29 cellular contexts compared by ENCODE assay signal in the genomic region with DNA sequence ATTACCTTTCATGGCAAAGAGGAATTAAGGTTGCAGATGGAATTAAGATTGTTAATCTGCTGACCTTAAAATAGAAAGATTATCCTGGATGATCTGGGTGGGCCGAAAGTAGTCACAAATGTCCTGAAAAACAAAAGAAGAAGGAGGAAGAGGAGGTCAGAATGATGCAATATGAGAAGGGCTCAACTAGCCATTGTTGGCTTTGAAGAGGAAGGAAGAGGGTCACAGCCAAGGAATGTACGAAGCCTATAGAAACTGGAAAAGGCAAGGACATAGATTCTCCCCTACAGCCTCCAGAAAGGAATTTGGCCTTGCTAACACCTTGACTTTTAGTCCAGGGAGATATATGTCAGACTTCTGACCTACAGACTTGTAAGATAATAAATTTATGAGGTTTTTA. TPM values are rescaled to one million over a fixed set of nuclear protein-coding genes. Genes with fewer than 3 reads are reported as not detected.
DNase-seq lines count a peak whose midpoint lies in the region; ATAC-seq, FAIRE-seq and TF ChIP-seq lines count a peak whose summit lies in the region.
"Had no signal": no experiment of that assay in that cellular context is flagged by ENCODE, and none has a peak within 500 bp of the region (broad histone marks: within the 10 kb centered on the region; RNA-seq: fewer than 3 reads in every experiment).

No MANE protein-coding gene starts in this region.

- H3K4ac ChIP-seq in H1 (replicated peaks; ENCODE audit: insufficient read length, low read depth, low read length), result no peak overlapping the region

- H4K20me1 ChIP-seq in H1 (replicated peaks in 1 of 2; ENCODE audit: control insufficient read depth in 1 of 2, insufficient read depth in 2 of 2, low read length in 2 of 2), result no peaks in the 10 kb centered on the region
- H4K20me1 ChIP-seq in HepG2 (ENCODE audit: insufficient read depth, low read length), result no peaks in the 10 kb centered on the region

- 83% methylated on average over 2 of the region's 2 CpGs; no CpG with 5 or more reads in 1 of the 2 experiments for WGBS in H1 (ENCODE audit: extremely low coverage in 1 of 2, insufficient coverage in 1 of 2, insufficient read length in 1 of 2, insufficient replicate concordance in 2 of 2, low coverage in 1 of 2, low lambda C conversion rate in 2 of 2, missing lambda C conversion rate in 1 of 2), 2 experiments
- WGBS in HepG2 (ENCODE audit: low lambda C conversion rate), result 2% methylated on average over 2 of the region's 2 CpGs

- in situ Hi-C loops in HepG2 (cut with HindIII; ENCODE audit: extremely low pct_ligation_motif_present, low pct_unique_long_range_greater_than_20kb), result no loop called here
- in situ Hi-C loops in ACHN (cut with HindIII; ENCODE audit: low pct_ligation_motif_present, low pct_unique_long_range_greater_than_20kb, low sequenced_read_pairs), result no loop called here

- H3K79me2 ChIP-seq in H1 (ENCODE audit: control insufficient read depth in 1 of 2, insufficient read depth in 2 of 2, low read length in 2 of 2), result no peaks in the 10 kb centered on the region
- no peaks in the 10 kb centered on the region for H3K79me2 ChIP-seq in HepG2 (ENCODE audit: insufficient read depth, low read length)

- FAIRE-seq in H1 (lab: Jason Lieb, UNC) (no peak), HepG2 (lab: Jason Lieb, UNC) (no peak)
- FAIRE-seq: GM18507 had no signal

- H3K27me3 ChIP-seq in H1 (replicated peaks in 1 of 4; ENCODE audit: control insufficient read depth in 3 of 4, extremely low read depth in 1 of 4, insufficient read depth in 3 of 4, low read length in 3 of 4) (no peaks in the 10 kb centered on the region), HepG2 (ENCODE audit: control insufficient read depth in 1 of 2, insufficient read depth in 2 of 2, low read length in 2 of 2) (no peaks in the 10 kb centered on the region; a peak in 1 of 5 replicates)
- H3K27me3 ChIP-seq: BE2C, Peyer's patch had no signal

- DNase-seq in SIG-M5 treated with dmso at 0.1 percent for 504 hours (lab: John Stamatoyannopoulos, UW; ENCODE audit: unreplicated experiment) (peak; percentile 16), SIG-M5 (lab: John Stamatoyannopoulos, UW) (no peak), SKM-1 (lab: John Stamatoyannopoulos, UW; ENCODE audit: unreplicated experiment) (peak; percentile 75), H1 (ENCODE audit: low read depth in 1 of 2, low spot score in 2 of 2) (no peak), pulmonary artery endothelial cell (ENCODE audit: low read depth, low spot score) (peak; percentile 49), NCI-H1436 treated with DMSO at 0.1 percent for 48 hours (lab: John Stamatoyannopoulos, UW) (no peak), HepG2 (ENCODE audit: low spot score) (no peak), ACHN (no peak)
- DNase-seq: BE2C, Calu3, DMS153, GM23248, H9, HFFc6, KBM-7, NCI-H1092, NCI-H1417 treated with DMSO at 0.1 percent for 48 hours, NCI-H187, NCI-H524, NCI-H774, OCI-M1, Peyer's patch, SHP77 treated with DMSO at 0.1 percent for 48 hours, T-cell had no signal

- no peaks in the 10 kb centered on the region for H3K79me1 ChIP-seq in H1 (ENCODE audit: low read depth, low read length)

- H2BK5ac ChIP-seq in H1 (ENCODE audit: low read depth, low read length), result no peak overlapping the region

- no peak overlapping the region for H4K91ac ChIP-seq in H1 (replicated peaks; ENCODE audit: insufficient read length, low read length)

- no peak for TF ChIP-seq EP300 in H1 (IDR thresholded peaks at IDR 0.05; ENCODE audit: borderline replicate concordance in 1 of 2, low read depth in 2 of 2, low read length in 2 of 2)
- TF ChIP-seq EP300 in HepG2 (IDR thresholded peaks at IDR 0.05; ENCODE audit: low read depth in 2 of 2, low read length in 2 of 2), result no peak
- TF ChIP-seq EP300 in HepG2 (CRISPR knock-in tag; IDR thresholded peaks at IDR 0.05; ENCODE audit: borderline replicate concordance), result no peak

- no peak overlapping the region; the same call in 1 of the 2 replicates for H2AFZ ChIP-seq in H1 (ENCODE audit: low read length)
- H2AFZ ChIP-seq in HepG2 (ENCODE audit: low read length), result no peak overlapping the region
- H2AFZ ChIP-seq: GM23248 had no signal

- no peak overlapping the region for H3K27ac ChIP-seq in H1 (ENCODE audit: low read depth, low read length)
- no peak overlapping the region for H3K27ac ChIP-seq in HepG2 (ENCODE audit: extremely low read length, insufficient read depth, low read length)
- H3K27ac ChIP-seq: 22Rv1, GM23248, Peyer's patch had no signal

- no peak overlapping the region for H3K56ac ChIP-seq in H1 (replicated peaks; ENCODE audit: insufficient read length, low read depth, low read length)

- no peak overlapping the region for H4K8ac ChIP-seq in H1 (ENCODE audit: extremely low read depth, insufficient read depth, low read length)

- no peak for TF ChIP-seq RAD21 in H1 (IDR thresholded peaks at IDR 0.05 in 1 of 2, conservative IDR thresholded peaks at IDR 0.05 in 1 of 2; ENCODE audit: low read depth in 2 of 2, low read length in 2 of 2)
- no peak for TF ChIP-seq RAD21 in HepG2 (CRISPR knock-in tag; IDR thresholded peaks at IDR 0.05)

- H3K23ac ChIP-seq in H1 (ENCODE audit: insufficient read length), result no peak overlapping the region

- intact Hi-C loops in HepG2 (cut with micrococcal nuclease; ENCODE audit: unreplicated experiment), result no loop called here

- no peaks in the 10 kb centered on the region for H3K9me3 ChIP-seq in H1 (ENCODE audit: insufficient read depth in 2 of 2, low read depth in 1 of 2, low read length in 1 of 2)
- H3K9me3 ChIP-seq in HepG2 (ENCODE audit: low read length), result no peaks in the 10 kb centered on the region
- H3K9me3 ChIP-seq: BE2C, Peyer's patch had no signal

- H2AK5ac ChIP-seq in H1 (ENCODE audit: low read depth, low read length), result no peak overlapping the region

- H2BK12ac ChIP-seq in H1 (ENCODE audit: low read depth, low read length), result no peak overlapping the region

- no peak overlapping the region for H3K18ac ChIP-seq in H1 (ENCODE audit: extremely low read depth, low read length)

- no peak overlapping the region for H2BK15ac ChIP-seq in H1 (ENCODE audit: low read length)

- no peaks in the 10 kb centered on the region; the same call in 1 of the 2 replicates for H3K23me2 ChIP-seq in H1 (ENCODE audit: low read depth, low read length)

- no peak overlapping the region for H3K14ac ChIP-seq in H1 (ENCODE audit: insufficient read length)

- no peak overlapping the region for H2BK120ac ChIP-seq in H1 (replicated peaks; ENCODE audit: low read depth, low read length)

- BruUV-seq in HepG2 (replicated peaks; lab: Mats Ljungman, UMichigan), result no TSS peak

- H4K5ac ChIP-seq in H1 (ENCODE audit: insufficient read length, low read depth, low read length), result no peak overlapping the region

- no peak overlapping the region for H2BK20ac ChIP-seq in H1 (ENCODE audit: low read length)

- no peak overlapping the region for H3K9ac ChIP-seq in H1 (replicated peaks in 1 of 4; ENCODE audit: extremely low read depth in 1 of 4, low read depth in 3 of 4, low read length in 3 of 4)
- H3K9ac ChIP-seq in HepG2 (ENCODE audit: insufficient read depth, low read depth, low read length), result no peak overlapping the region
- H3K9ac ChIP-seq: GM23248 had no signal

- TF ChIP-seq POLR2A in H1 (IDR thresholded peaks at IDR 0.05; ENCODE audit: control extremely low read depth in 1 of 2, low read depth in 2 of 2, low read length in 2 of 2), result no peak
- TF ChIP-seq POLR2A in HepG2 (IDR thresholded peaks at IDR 0.05; ENCODE audit: insufficient read depth in 1 of 2, low read depth in 2 of 2, low read length in 2 of 2), result no peak

- H3K4me2 ChIP-seq in H1 (ENCODE audit: insufficient read depth in 1 of 2, low read depth in 2 of 2, low read length in 2 of 2) (no peak overlapping the region), HepG2 (ENCODE audit: low read depth, low read length) (no peak overlapping the region)

- CTCF ChIA-PET in H1 (lab: Charles Lee; ENCODE audit: partially characterized antibody), result interaction anchor here (0.6 kb wide), 1 partner anchor 23 kb away, joined by 4 read pairs; no protein-coding TSS in a partner anchor
- CTCF ChIA-PET in HepG2 (lab: Yijun Ruan, JAX; ENCODE audit: low intra/inter-chr PET ratio, low total read pairs), result no interaction called here

- POLR2A ChIA-PET in H1 (lab: Charles Lee; ENCODE audit: partially characterized antibody) (no interaction called here), HepG2 (lab: Yijun Ruan, JAX) (no interaction called here)

- H3K4me1 ChIP-seq in H1 (replicated peaks in 1 of 4; ENCODE audit: control insufficient read depth in 3 of 4, insufficient read depth in 4 of 4, low read length in 3 of 4), result no peaks in the 10 kb centered on the region
- no peaks in the 10 kb centered on the region for H3K4me1 ChIP-seq in HepG2 (ENCODE audit: insufficient read depth, low read length)
- H3K4me1 ChIP-seq: BE2C, Peyer's patch had no signal

- H3K4me3 ChIP-seq in H1 (ENCODE audit: extremely low read depth in 1 of 4, insufficient read depth in 2 of 4, low read depth in 3 of 4, low read length in 4 of 4) (no peak overlapping the region), HepG2 (replicated peaks in 1 of 3; ENCODE audit: insufficient read depth in 1 of 3, low read depth in 2 of 3, low read length in 3 of 3) (no peak overlapping the region)
- H3K4me3 ChIP-seq: GM23248, Peyer's patch had no signal

- TF ChIP-seq CTCF in H1 (IDR thresholded peaks at IDR 0.05; ENCODE audit: control extremely low read depth in 1 of 3, insufficient read depth in 1 of 3, low read depth in 1 of 3, low read length in 3 of 3) (no peak), HepG2 (CRISPR knock-in tag; IDR thresholded peaks at IDR 0.05) (no peak)

- ATAC-seq in HepG2, result no peak
- ATAC-seq: SK-N-SH treated with all-trans-retinoic acid at 6 μM for 48 hours, T-cell had no signal

- H3K36me3 ChIP-seq in H1 (ENCODE audit: control insufficient read depth in 2 of 4, insufficient read depth in 4 of 4, low read length in 3 of 4) (no peaks in the 10 kb centered on the region), HepG2 (replicated peaks in 1 of 2; ENCODE audit: control insufficient read depth in 1 of 2, insufficient read depth in 2 of 2, low read length in 2 of 2) (no peaks in the 10 kb centered on the region)
- H3K36me3 ChIP-seq: BE2C, Peyer's patch had no signal

RNA-seq across cellular contexts. Expression of a gene that starts 39.4 kb away (rescaled TPM):
- 0.27 and 0.32 TPM in 2 replicates for total RNA-seq in H1 (2021; fragmentation: NEBNext Ultra II Directional; extraction: Animal tissue kit (Norgen Biotek cat#: 25700))
- polyA plus RNA-seq in H1 (2011; rRNA removed) (0.17 and 0.20 TPM in 2 replicates), HepG2 (2011; rRNA removed) (0.04 and 0.08 TPM in 2 replicates)
- polyA plus RNA-seq in H1 (2011; cell fraction: cytosol; rRNA removed), result 0.12 TPM
- 0.24 TPM for polyA plus RNA-seq in H1 (2011; cell fraction: nucleus; rRNA removed)
- 0.12 to 0.33 TPM (median 0.15 TPM) in 4 replicates for polyA plus RNA-seq in H1 (2012, experiment 1 of 2)
- 0.38 TPM for polyA plus RNA-seq in H1 (2012, experiment 2 of 2)
- polyA plus RNA-seq in H1 (2013, experiment 1 of 2), result 0.22 TPM
- 0.31 TPM for polyA plus RNA-seq in H1 (2013, experiment 2 of 2)
- 0.41 and 0.54 TPM in 2 replicates for polyA minus RNA-seq in H1 (2011; rRNA and poly(A)+ RNA removed)
- not detected for polyA minus RNA-seq in H1 (2011; cell fraction: cytosol; rRNA and poly(A)+ RNA removed)
- not detected for polyA minus RNA-seq in H1 (2011; cell fraction: nucleus; rRNA and poly(A)+ RNA removed)
- total RNA-seq in pulmonary artery endothelial cell (0.07 and 0.67 TPM in 2 replicates), HepG2 (2016; rRNA removed; fragmentation: Illumina TruSeq; extraction: Trizol) (not detected in 2 replicates)
- not detected in 2 replicates for total RNA-seq in HepG2 (2016; cell fraction: cytosol; rRNA removed; fragmentation: Illumina TruSeq; extraction: Trizol; ENCODE audit: low read depth)
- not detected in 2 replicates for total RNA-seq in HepG2 (2016; cell fraction: insoluble cytoplasmic fraction; rRNA removed; fragmentation: Illumina TruSeq; extraction: Trizol)
- total RNA-seq in HepG2 (2016; cell fraction: membrane; rRNA removed; fragmentation: Illumina TruSeq; extraction: Trizol), result not detected in 2 replicates
- total RNA-seq in HepG2 (2016; cell fraction: nucleus; rRNA removed; fragmentation: Illumina TruSeq; extraction: Trizol), result not detected in 2 replicates
- 0.08 TPM in 2 replicates for polyA plus RNA-seq in HepG2 (2011; cell fraction: cytosol; rRNA removed)
- polyA plus RNA-seq in HepG2 (2011; cell fraction: nucleus; rRNA removed), result not detected in 2 replicates
- not detected in 2 replicates for polyA plus RNA-seq in HepG2 (2012)
- not detected in 2 replicates for polyA plus RNA-seq in HepG2 (2016; cell fraction: cytosol; fragmentation: Illumina TruSeq; extraction: Trizol; ENCODE audit: low read depth)
- not detected in 2 replicates for polyA plus RNA-seq in HepG2 (2016; cell fraction: insoluble cytoplasmic fraction; fragmentation: Illumina TruSeq; extraction: Trizol; ENCODE audit: low read depth)
- polyA plus RNA-seq in HepG2 (2016; cell fraction: membrane; fragmentation: Illumina TruSeq; extraction: Trizol; ENCODE audit: low read depth), result not detected in 2 replicates
- polyA plus RNA-seq in HepG2 (2016; cell fraction: nucleus; fragmentation: Illumina TruSeq; extraction: Trizol; ENCODE audit: insufficient read depth, low read depth), result not detected in 2 replicates
- polyA minus RNA-seq in HepG2 (2011; rRNA and poly(A)+ RNA removed; ENCODE audit: low replicate concordance), result not detected in 2 replicates
- not detected in 2 replicates for polyA minus RNA-seq in HepG2 (2011; cell fraction: cytosol; rRNA and poly(A)+ RNA removed)
- polyA minus RNA-seq in HepG2 (2011; cell fraction: nucleus; rRNA and poly(A)+ RNA removed), result not detected in 2 replicates
- total RNA-seq: Calu3, H9, HT1080, MCF 10A had no signal

Comparison
In these comparisons a context has a peak if more than half of its experiments do, and no peak if none do; other contexts are left out.
1. DNase-seq: peak in SIG-M5 treated with dmso at 0.1 percent for 504 hours (single experiment), SKM-1 (single experiment) and pulmonary artery endothelial cell (single experiment); none in SIG-M5 (single experiment), H1 (0 of 2), NCI-H1436 treated with DMSO at 0.1 percent for 48 hours (single experiment), HepG2 (single experiment) and ACHN (single experiment).